ENCODE assay signal across 14 cellular contexts in genomic region chr19:48737360-48737998, GRCh38. TPM values are rescaled to one million over a fixed set of nuclear protein-coding genes. Genes with fewer than 3 reads are reported as not detected.
A peak's percentile ranks its signal among the peaks of the same experiment; 100 is the strongest.
DNase-seq lines count a peak whose midpoint lies in the region; ATAC-seq, FAIRE-seq and TF ChIP-seq lines count a peak whose summit lies in the region.
"Had no signal": no experiment of that assay in that cellular context is flagged by ENCODE, and none has a peak within 500 bp of the region (broad histone marks: within the 10 kb centered on the region; RNA-seq: fewer than 3 reads in every experiment).

No MANE protein-coding gene starts in this region.

- H3K4me3 Mint-ChIP-seq in CD8-positive, alpha-beta T cell = peak overlapping the region; percentile 15
- peak overlapping the region in 7 of 10 donors; percentile 18 to 67 (median 22) for H3K4me3 Mint-ChIP-seq in naive thymus-derived CD8-positive, alpha-beta T cell

- no peak overlapping the region for H3K27ac ChIP-seq in CD8-positive, alpha-beta T cell (ENCODE audit: low read depth, low read length)
- H3K27ac ChIP-seq in K562 (ENCODE audit: extremely low read depth, low read depth, low read length) = peak overlapping the region; percentile 83

- H3K4me2 ChIP-seq in K562 (ENCODE audit: insufficient read depth, low read length) = peak overlapping the region; percentile 83

- TF ChIP-seq CTCF in CD8-positive, alpha-beta T cell (IDR thresholded peaks at IDR 0.05) = no peak
- no peak for TF ChIP-seq CTCF in K562 (IDR thresholded peaks at IDR 0.05 in 2 of 3, conservative IDR thresholded peaks at IDR 0.05 in 1 of 3; ENCODE audit: insufficient read depth in 2 of 3, low read depth in 1 of 3, low read length in 3 of 3)

- TF ChIP-seq EP300 in K562 (IDR thresholded peaks at IDR 0.05; ENCODE audit: low read length) = no peak

- H3K9me3 Mint-ChIP-seq in CD8-positive, alpha-beta T cell = no peaks in the 10 kb centered on the region
- peaks cover 0 to 2% (median 0%) of the 10 kb centered on the region in 9 donors for H3K9me3 Mint-ChIP-seq in naive thymus-derived CD8-positive, alpha-beta T cell

- H3K36me3 ChIP-seq in CD8-positive, alpha-beta T cell (ENCODE audit: insufficient read depth, low read length) = no peaks in the 10 kb centered on the region
- H3K36me3 ChIP-seq in ES-I3 (ENCODE audit: insufficient read depth, low read length) (no peaks in the 10 kb centered on the region), K562 (ENCODE audit: control insufficient read depth, insufficient read depth, low read length) (no peaks in the 10 kb centered on the region)

- FAIRE-seq in K562 (lab: Jason Lieb, UNC) (peak; percentile 93), RCC 7860 (lab: Jason Lieb, UNC) (no peak)

- peak in 1 of 7 experiments; percentile 19 for DNase-seq in CD8-positive, alpha-beta T cell
- peak; percentile 89 to 95 (median 92) for DNase-seq in K562 (ENCODE audit: extremely low read depth in 1 of 4, low spot score in 3 of 4)
- DNase-seq in naive thymus-derived CD8-positive, alpha-beta T cell = no peak
- no peak for DNase-seq in RCC 7860 (ENCODE audit: low spot score)
- no peak for DNase-seq in posterior cingulate gyrus
- DNase-seq in NCI-H526 treated with DMSO at 0.1 percent for 48 hours (lab: John Stamatoyannopoulos, UW) = no peak
- DNase-seq: activated CD4-positive, alpha-beta T cell treated with anti-CD3 and anti-CD28 coated beads for 48 hours; activated effector memory CD4-positive, alpha-beta T cell treated with Interleukin-2 at 50 U/mL for 16 hours; cerebellar nuclear complex; DMS79; kidney glomerular epithelial cell; occipital lobe had no signal

- WGBS in K562 (ENCODE audit: insufficient coverage, low coverage, missing lambda C conversion rate) = 2% methylated on average over 17 of the region's 22 CpGs

- H3K4me1 ChIP-seq in CD8-positive, alpha-beta T cell (ENCODE audit: insufficient read depth, low read length) = peaks cover 29% of the 10 kb centered on the region
- H3K4me1 ChIP-seq in ES-I3 (ENCODE audit: insufficient read depth, low read length) (peaks cover 9% of the 10 kb centered on the region; the same call in 1 of the 2 replicates), K562 (replicated peaks in 1 of 2; ENCODE audit: control insufficient read depth in 2 of 2, insufficient read depth in 2 of 2, low read length in 2 of 2) (peaks cover 43 to 56% of the 10 kb centered on the region in 2 experiments)

- peak; percentile 59; the same call in 1 of the 2 replicates for TF ChIP-seq POLR2A in K562 (conservative IDR thresholded peaks at IDR 0.05)

- peaks cover 3% of the 10 kb centered on the region for H3K27me3 Mint-ChIP-seq in CD8-positive, alpha-beta T cell (ENCODE audit: low read depth)
- H3K27me3 Mint-ChIP-seq in naive thymus-derived CD8-positive, alpha-beta T cell = peaks cover 0 to 5% (median 0%) of the 10 kb centered on the region in 5 donors

- peaks cover 2% of the 10 kb centered on the region for H3K27me3 ChIP-seq in CD8-positive, alpha-beta T cell (ENCODE audit: insufficient read depth, low read length)
- H3K27me3 ChIP-seq in K562 (ENCODE audit: control insufficient read depth in 2 of 2, insufficient read depth in 2 of 2, low read length in 2 of 2) = no peaks in the 10 kb centered on the region

- no peaks in the 10 kb centered on the region for H3K9me3 ChIP-seq in CD8-positive, alpha-beta T cell (ENCODE audit: low read length)
- H3K9me3 ChIP-seq in ES-I3 (ENCODE audit: control insufficient read depth, insufficient read depth, low read length) (no peaks in the 10 kb centered on the region), K562 (replicated peaks; ENCODE audit: control insufficient read depth, insufficient read depth, low read depth, low read length) (no peaks in the 10 kb centered on the region)

- no peak overlapping the region for H3K27ac Mint-ChIP-seq in CD8-positive, alpha-beta T cell
- H3K27ac Mint-ChIP-seq in naive thymus-derived CD8-positive, alpha-beta T cell = peak overlapping the region in 3 of 10 donors; percentile 15 to 62 (median 24)

- ATAC-seq in CD8-positive, alpha-beta T cell = no peak
- ATAC-seq in K562 = peak; percentile 65
- no peak for ATAC-seq in naive thymus-derived CD8-positive, alpha-beta T cell
- ATAC-seq in GM19023 (IDR thresholded peaks at IDR 0.05; ENCODE audit: unreplicated experiment) = no peak

- peak overlapping the region; percentile 99 for H2AFZ ChIP-seq in K562 (ENCODE audit: low read depth, low read length)

- POLR2A ChIA-PET in CD8-positive, alpha-beta T cell (lab: Charles Lee) = no interaction called here
- POLR2A ChIA-PET in K562 (lab: Yijun Ruan, JAX) = interaction anchor here (0.6 to 2.7 kb wide), 7 partner anchors 10 to 184 kb away, joined by 3 to 10 read pairs (median 3); no protein-coding TSS in a partner anchor
- POLR2A ChIA-PET in naive thymus-derived CD8-positive, alpha-beta T cell (lab: Charles Lee) = interaction anchor here (1.7 kb wide), 1 partner anchor 100 kb away, joined by 5 read pairs; the partner anchor contains the start of gene DBP

- no peaks in the 10 kb centered on the region for H3K36me3 Mint-ChIP-seq in CD8-positive, alpha-beta T cell
- H3K36me3 Mint-ChIP-seq in naive thymus-derived CD8-positive, alpha-beta T cell = no peaks in the 10 kb centered on the region

- peaks cover 8% of the 10 kb centered on the region; the same call in 2 of the 3 replicates for H3K79me2 ChIP-seq in K562 (ENCODE audit: control insufficient read depth, insufficient read depth, low read length)

- peak overlapping the region; percentile 32; the same call in 1 of the 2 replicates for H3K9ac ChIP-seq in ES-I3 (ENCODE audit: low read depth, low read length)
- H3K9ac ChIP-seq in K562 (ENCODE audit: insufficient read depth in 1 of 2, low read depth in 2 of 2, low read length in 2 of 2) = peak overlapping the region; percentile 70 to 81

- peaks cover 3% of the 10 kb centered on the region for H3K9me1 ChIP-seq in K562 (ENCODE audit: control insufficient read depth, insufficient read depth, low read length)

- no TSS peak for BruUV-seq in K562 (replicated peaks; lab: Mats Ljungman, UMichigan)

- no peak overlapping the region for H3K4me3 ChIP-seq in CD8-positive, alpha-beta T cell (ENCODE audit: low read depth, low read length)
- peak overlapping the region; percentile 41 for H3K4me3 ChIP-seq in K562

- peaks cover 17% of the 10 kb centered on the region for H3K4me1 Mint-ChIP-seq in CD8-positive, alpha-beta T cell (ENCODE audit: low read depth)
- H3K4me1 Mint-ChIP-seq in naive thymus-derived CD8-positive, alpha-beta T cell = peaks cover 6 to 27% (median 21%) of the 10 kb centered on the region in 4 donors

- in situ Hi-C loops in K562 (cut with MboI) = no loop called here

- no peaks in the 10 kb centered on the region for H4K20me1 ChIP-seq in K562 (replicated peaks; ENCODE audit: control insufficient read depth, insufficient read depth, low read length)

- no peak for TF ChIP-seq RAD21 in K562 (CRISPR knock-in tag; conservative IDR thresholded peaks at IDR 0.05 in 1 of 2, IDR thresholded peaks at IDR 0.05 in 1 of 2)

- CTCF ChIA-PET in CD8-positive, alpha-beta T cell (lab: Charles Lee) = interaction anchor here (1.5 kb wide), 1 partner anchor 16 kb away, joined by 3 read pairs; no protein-coding TSS in a partner anchor
- CTCF ChIA-PET in K562 (lab: Yijun Ruan, JAX; ENCODE audit: low intra/inter-chr PET ratio) = no interaction called here

- intact Hi-C loops in CD8-positive, alpha-beta T cell (cut with DNase I, micrococcal nuclease) = no loop called here
- intact Hi-C loops in K562 (cut with micrococcal nuclease) = loop anchor here (5.0 kb wide), 1 partner anchor 90 kb away; the partner anchor contains the start of gene CA11
- intact Hi-C loops in posterior cingulate gyrus (cut with DNase I) = no loop called here

RNA-seq across cellular contexts. Expression of gene RASIP1, which starts 2.9 kb away (rescaled TPM):
- 1 to 10 TPM in 1 of 2 experiments, under 1 TPM in 1; 0.64 to 1.1 TPM for total RNA-seq in CD8-positive, alpha-beta T cell
- total RNA-seq in K562 (2011; cell fraction: chromatin; rRNA removed; ENCODE audit: low replicate concordance) = 10.4 and 13.7 TPM in 2 replicates
- total RNA-seq in K562 (2011; cell fraction: nucleolus; rRNA removed) = 7.4 and 8.8 TPM in 2 replicates
- 10.0 and 11.1 TPM in 2 replicates for total RNA-seq in K562 (2011; cell fraction: nucleoplasm; rRNA removed)
- total RNA-seq in K562 (2014; rRNA removed) (2.7 and 3.7 TPM in 2 replicates), K562 (2014; rRNA removed; fragmentation: Illumina TruSeq; extraction: Trizol) (0.58 and 0.61 TPM in 2 replicates), K562 (2015; rRNA removed; fragmentation: Illumina TruSeq; extraction: Trizol) (1.4 and 1.7 TPM in 2 replicates), K562 (2021) (3.4 and 4.6 TPM in 2 replicates)
- polyA plus RNA-seq in K562 (2011; rRNA removed) (1.4 and 2.1 TPM in 2 replicates), K562 (2014; fragmentation: Illumina TruSeq; extraction: Trizol) (1.5 and 2.6 TPM in 2 replicates), K562 (2014; fragmentation: Nextera tagmentation; extraction: Ambion mirVana) (under 1 TPM; 0.20 to 0.24 TPM), K562 (2014; rRNA removed) (4.7 and 6.1 TPM in 2 replicates)
- polyA plus RNA-seq in K562 (2011; cell fraction: cytosol; rRNA removed) = 2.3 and 3.3 TPM in 2 replicates
- polyA plus RNA-seq in K562 (2011; cell fraction: nucleus; rRNA removed) = 5.2 and 8.5 TPM in 2 replicates
- 3.2 and 5.2 TPM in 2 replicates for polyA plus RNA-seq in K562 (2012)
- 1.1 and 1.6 TPM in 2 replicates for polyA minus RNA-seq in K562 (2011; rRNA and poly(A)+ RNA removed)
- polyA minus RNA-seq in K562 (2011; cell fraction: cytosol; rRNA and poly(A)+ RNA removed) = 1.0 and 4.6 TPM in 2 replicates
- 1.3 and 2.0 TPM in 2 replicates for polyA minus RNA-seq in K562 (2011; cell fraction: nucleus; rRNA and poly(A)+ RNA removed)
- under 1 TPM in 1 of 2 experiments, not detected in 1; 0.25 TPM for total RNA-seq in naive thymus-derived CD8-positive, alpha-beta T cell
- polyA plus RNA-seq in naive thymus-derived CD8-positive, alpha-beta T cell = under 1 TPM in 2 of 3 donors, not detected in 1; 0.10 to 0.26 TPM

RNA-seq across cellular contexts. Expression of gene IZUMO1, which starts 9.2 kb away (rescaled TPM):
- not detected for total RNA-seq in CD8-positive, alpha-beta T cell
- total RNA-seq in K562 (2011; cell fraction: chromatin; rRNA removed; ENCODE audit: low replicate concordance) = 23.8 and 28.5 TPM in 2 replicates
- total RNA-seq in K562 (2011; cell fraction: nucleolus; rRNA removed) = 10.5 and 17.9 TPM in 2 replicates
- total RNA-seq in K562 (2011; cell fraction: nucleoplasm; rRNA removed) = 18.7 and 19.0 TPM in 2 replicates
- total RNA-seq in K562 (2014; rRNA removed) = 0.14 and 0.78 TPM in 2 replicates
- 0.61 and 1.3 TPM in 2 replicates for total RNA-seq in K562 (2014; rRNA removed; fragmentation: Illumina TruSeq; extraction: Trizol)
- 0.40 and 0.49 TPM in 2 replicates for total RNA-seq in K562 (2015; rRNA removed; fragmentation: Illumina TruSeq; extraction: Trizol)
- total RNA-seq in K562 (2021) = 2.1 and 2.2 TPM in 2 replicates
- polyA plus RNA-seq in K562 (2011; rRNA removed) = 0.54 and 0.57 TPM in 2 replicates
- polyA plus RNA-seq in K562 (2011; cell fraction: cytosol; rRNA removed) = 0.16 and 0.67 TPM in 2 replicates
- 3.1 and 3.5 TPM in 2 replicates for polyA plus RNA-seq in K562 (2011; cell fraction: nucleus; rRNA removed)
- polyA plus RNA-seq in K562 (2012) = 1.4 and 1.7 TPM in 2 replicates
- 0.29 and 1.1 TPM in 2 replicates for polyA plus RNA-seq in K562 (2014; fragmentation: Illumina TruSeq; extraction: Trizol)
- polyA plus RNA-seq in K562 (2014; fragmentation: Nextera tagmentation; extraction: Ambion mirVana) = under 1 TPM; 0.24 to 0.73 TPM
- 0.39 and 1.2 TPM in 2 replicates for polyA plus RNA-seq in K562 (2014; rRNA removed)
- polyA minus RNA-seq in K562 (2011; rRNA and poly(A)+ RNA removed) = 0.63 TPM in 1 of 2 replicates, not detected in the other
- polyA minus RNA-seq in K562 (2011; cell fraction: cytosol; rRNA and poly(A)+ RNA removed) = not detected in 2 replicates
- polyA minus RNA-seq in K562 (2011; cell fraction: nucleus; rRNA and poly(A)+ RNA removed) = 0.67 and 0.89 TPM in 2 replicates
- not detected for total RNA-seq in naive thymus-derived CD8-positive, alpha-beta T cell
- polyA plus RNA-seq in naive thymus-derived CD8-positive, alpha-beta T cell = not detected

RNA-seq across cellular contexts. Expression of gene FUT1, which starts 15.0 kb away (rescaled TPM):
- total RNA-seq in CD8-positive, alpha-beta T cell = not detected
- total RNA-seq in K562 (2011; cell fraction: chromatin; rRNA removed; ENCODE audit: low replicate concordance) = 53.2 and 80.3 TPM in 2 replicates
- 51.5 and 67.9 TPM in 2 replicates for total RNA-seq in K562 (2011; cell fraction: nucleolus; rRNA removed)
- 56.0 and 63.6 TPM in 2 replicates for total RNA-seq in K562 (2011; cell fraction: nucleoplasm; rRNA removed)
- total RNA-seq in K562 (2014; rRNA removed) (15.5 and 17.2 TPM in 2 replicates), K562 (2014; rRNA removed; fragmentation: Illumina TruSeq; extraction: Trizol) (8.9 TPM in 2 replicates), K562 (2015; rRNA removed; fragmentation: Illumina TruSeq; extraction: Trizol) (5.0 TPM in 2 replicates), K562 (2021) (18.5 and 19.6 TPM in 2 replicates)
- polyA plus RNA-seq in K562 (2011; rRNA removed) (3.2 and 5.0 TPM in 2 replicates), K562 (2014; fragmentation: Illumina TruSeq; extraction: Trizol) (7.9 and 8.8 TPM in 2 replicates), K562 (2014; fragmentation: Nextera tagmentation; extraction: Ambion mirVana) (1 to 10 TPM; 2.3 to 3.1 TPM), K562 (2014; rRNA removed) (16.3 and 18.3 TPM in 2 replicates)
- polyA plus RNA-seq in K562 (2011; cell fraction: cytosol; rRNA removed) = 2.2 and 4.8 TPM in 2 replicates
- polyA plus RNA-seq in K562 (2011; cell fraction: nucleus; rRNA removed) = 5.3 and 17.6 TPM in 2 replicates
- 4.8 and 9.2 TPM in 2 replicates for polyA plus RNA-seq in K562 (2012)
- polyA minus RNA-seq in K562 (2011; rRNA and poly(A)+ RNA removed) = 1.1 and 3.1 TPM in 2 replicates
- 1.4 and 4.4 TPM in 2 replicates for polyA minus RNA-seq in K562 (2011; cell fraction: cytosol; rRNA and poly(A)+ RNA removed)
- polyA minus RNA-seq in K562 (2011; cell fraction: nucleus; rRNA and poly(A)+ RNA removed) = 3.2 and 5.3 TPM in 2 replicates
- not detected for total RNA-seq in naive thymus-derived CD8-positive, alpha-beta T cell
- polyA plus RNA-seq in naive thymus-derived CD8-positive, alpha-beta T cell = not detected

RNA-seq across cellular contexts. Expression of gene FGF21, which starts 17.8 kb away (rescaled TPM):
- not detected for total RNA-seq in CD8-positive, alpha-beta T cell
- not detected in 2 replicates for total RNA-seq in K562 (2011; cell fraction: chromatin; rRNA removed; ENCODE audit: low replicate concordance)
- not detected in 2 replicates for total RNA-seq in K562 (2011; cell fraction: nucleolus; rRNA removed)
- total RNA-seq in K562 (2011; cell fraction: nucleoplasm; rRNA removed) = not detected in 2 replicates
- total RNA-seq in K562 (2014; rRNA removed) (0.33 and 0.77 TPM in 2 replicates), K562 (2014; rRNA removed; fragmentation: Illumina TruSeq; extraction: Trizol) (not detected in 2 replicates), K562 (2015; rRNA removed; fragmentation: Illumina TruSeq; extraction: Trizol) (not detected in 2 replicates), K562 (2021) (not detected in 2 replicates)
- polyA plus RNA-seq in K562 (2011; rRNA removed) (not detected in 2 replicates), K562 (2014; fragmentation: Illumina TruSeq; extraction: Trizol) (0.09 TPM in 1 of 2 replicates, not detected in the other), K562 (2014; fragmentation: Nextera tagmentation; extraction: Ambion mirVana) (under 1 TPM in 1 of 2 experiments, not detected in 1; 0.04 TPM), K562 (2014; rRNA removed) (not detected in 2 replicates)
- polyA plus RNA-seq in K562 (2011; cell fraction: cytosol; rRNA removed) = not detected in 2 replicates
- polyA plus RNA-seq in K562 (2011; cell fraction: nucleus; rRNA removed) = not detected in 2 replicates
- polyA plus RNA-seq in K562 (2012) = 0.30 TPM in 1 of 2 replicates, not detected in the other
- polyA minus RNA-seq in K562 (2011; rRNA and poly(A)+ RNA removed) = not detected in 2 replicates
- polyA minus RNA-seq in K562 (2011; cell fraction: cytosol; rRNA and poly(A)+ RNA removed) = not detected in 2 replicates
- polyA minus RNA-seq in K562 (2011; cell fraction: nucleus; rRNA and poly(A)+ RNA removed) = not detected in 2 replicates
- total RNA-seq in naive thymus-derived CD8-positive, alpha-beta T cell = not detected
- not detected for polyA plus RNA-seq in naive thymus-derived CD8-positive, alpha-beta T cell
- total RNA-seq: occipital lobe had no signal

RNA-seq across cellular contexts. Expression of gene MAMSTR, which starts 18.0 kb away (rescaled TPM):
- total RNA-seq in CD8-positive, alpha-beta T cell = under 1 TPM; 0.17 to 0.65 TPM
- total RNA-seq in K562 (2011; cell fraction: chromatin; rRNA removed; ENCODE audit: low replicate concordance) = 1.8 and 3.4 TPM in 2 replicates
- total RNA-seq in K562 (2011; cell fraction: nucleolus; rRNA removed) = 2.5 and 3.2 TPM in 2 replicates
- total RNA-seq in K562 (2011; cell fraction: nucleoplasm; rRNA removed) = 2.4 and 2.7 TPM in 2 replicates
- total RNA-seq in K562 (2014; rRNA removed) (0.27 and 0.45 TPM in 2 replicates), K562 (2014; rRNA removed; fragmentation: Illumina TruSeq; extraction: Trizol) (0.22 and 0.29 TPM in 2 replicates), K562 (2015; rRNA removed; fragmentation: Illumina TruSeq; extraction: Trizol) (0.49 and 0.51 TPM in 2 replicates), K562 (2021) (1.00 and 1.3 TPM in 2 replicates)
- polyA plus RNA-seq in K562 (2011; rRNA removed) (0.27 and 0.29 TPM in 2 replicates), K562 (2014; fragmentation: Illumina TruSeq; extraction: Trizol) (0.55 and 0.73 TPM in 2 replicates), K562 (2014; fragmentation: Nextera tagmentation; extraction: Ambion mirVana) (under 1 TPM in 1 of 2 experiments, not detected in 1; 0.08 TPM), K562 (2014; rRNA removed) (0.84 and 0.91 TPM in 2 replicates)
- polyA plus RNA-seq in K562 (2011; cell fraction: cytosol; rRNA removed) = 0.37 and 0.70 TPM in 2 replicates
- 0.66 and 0.73 TPM in 2 replicates for polyA plus RNA-seq in K562 (2011; cell fraction: nucleus; rRNA removed)
- 0.50 and 0.64 TPM in 2 replicates for polyA plus RNA-seq in K562 (2012)
- polyA minus RNA-seq in K562 (2011; rRNA and poly(A)+ RNA removed) = 0.35 and 0.51 TPM in 2 replicates
- polyA minus RNA-seq in K562 (2011; cell fraction: cytosol; rRNA and poly(A)+ RNA removed) = not detected in 2 replicates
- 0.67 and 0.78 TPM in 2 replicates for polyA minus RNA-seq in K562 (2011; cell fraction: nucleus; rRNA and poly(A)+ RNA removed)
- 1 to 10 TPM; 2.1 to 2.4 TPM for total RNA-seq in naive thymus-derived CD8-positive, alpha-beta T cell
- under 1 TPM; 0.28 to 0.77 (median 0.49) TPM for polyA plus RNA-seq in naive thymus-derived CD8-positive, alpha-beta T cell

Comparison
In these comparisons a context has a peak if more than half of its experiments do, and no peak if none do; other contexts are left out.
1. DNase-seq: peak in K562 (4 of 4); none in naive thymus-derived CD8-positive, alpha-beta T cell (0 of 10), RCC 7860 (single experiment), posterior cingulate gyrus (0 of 10) and NCI-H526 treated with DMSO at 0.1 percent for 48 hours (single experiment).
2. RNA of gene FUT1, which starts 15.0 kb away (total RNA-seq): 5.0 to 80.3 TPM in K562; not detected in naive thymus-derived CD8-positive, alpha-beta T cell and not detected in CD8-positive, alpha-beta T cell; every median in the first group is over 4 times any median in the second.